18 cellular contexts compared by ENCODE assay signal in genomic region chr6:20732896-20733295, GRCh38.
DNase-seq lines count a peak whose midpoint lies in the region; ATAC-seq and TF ChIP-seq lines count a peak whose summit lies in the region.
"Had no signal": no experiment of that assay in that cellular context is flagged by ENCODE, and none has a peak within 500 bp of the region (broad histone marks: within the 10 kb centered on the region; RNA-seq: fewer than 3 reads in every experiment).

No MANE protein-coding gene starts in this region.

- no peaks in the 10 kb centered on the region for H4K20me1 ChIP-seq in GM23338 (replicated peaks; ENCODE audit: insufficient read depth)

- ATAC-seq in GM23338 = no peak
- no peak for ATAC-seq in HG02852 (IDR thresholded peaks at IDR 0.05; ENCODE audit: unreplicated experiment)
- ATAC-seq: A549 had no signal

- H3K4me3 ChIP-seq in GM23338 = no peak overlapping the region
- H3K4me3 ChIP-seq: A549 had no signal

- no peak overlapping the region; the same call in 2 of the 3 replicates for H3K4me3 Mint-ChIP-seq in GM23338
- H3K4me3 Mint-ChIP-seq in glutamatergic neuron (ENCODE audit: unreplicated experiment) = peak overlapping the region; percentile 5
- H3K4me3 Mint-ChIP-seq in progenitor cell of endocrine pancreas (ENCODE audit: low read depth) = no peak overlapping the region
- H3K4me3 Mint-ChIP-seq: H9 had no signal

- no peaks in the 10 kb centered on the region for H3F3A ChIP-seq in GM23338 (replicated peaks; ENCODE audit: low read depth)

- no peaks in the 10 kb centered on the region; the same call in 2 of the 3 replicates for H3K36me3 Mint-ChIP-seq in GM23338 (ENCODE audit: low read depth)
- no peaks in the 10 kb centered on the region for H3K36me3 Mint-ChIP-seq in glutamatergic neuron (ENCODE audit: unreplicated experiment)
- peaks cover 2% of the 10 kb centered on the region for H3K36me3 Mint-ChIP-seq in progenitor cell of endocrine pancreas (ENCODE audit: insufficient read depth)

- H3K4me1 ChIP-seq in GM23338 (ENCODE audit: insufficient read depth) = peaks cover 21% of the 10 kb centered on the region
- H3K4me1 ChIP-seq: A549, BE2C had no signal

- H3K27me3 Mint-ChIP-seq in GM23338 (ENCODE audit: insufficient read depth, low read depth, poor library complexity) (peaks cover 2% of the 10 kb centered on the region), glutamatergic neuron (ENCODE audit: unreplicated experiment) (peaks cover 4% of the 10 kb centered on the region), progenitor cell of endocrine pancreas (no peaks in the 10 kb centered on the region)

- H3K4me2 ChIP-seq in GM23338 = 0 out of 2 replicates have a peak overlapping the region, but pooled peaks have one; percentile 44
- H3K4me2 ChIP-seq: A549 had no signal

- TF ChIP-seq CTCF in GM23338 (conservative IDR thresholded peaks at IDR 0.05; ENCODE audit: low read depth in 2 of 2) (no peak), glutamatergic neuron (IDR thresholded peaks at IDR 0.05; ENCODE audit: partially characterized antibody, unreplicated experiment) (no peak), progenitor cell of endocrine pancreas (IDR thresholded peaks at IDR 0.05; ENCODE audit: unreplicated experiment) (no peak)

- 0 out of 2 replicates have a peak, but pooled peaks cover 4% of the 10 kb centered on the region for H3K9me2 ChIP-seq in GM23338 (ENCODE audit: insufficient read depth)

- peaks cover 13% of the 10 kb centered on the region; the same call in 1 of the 2 replicates for H3K79me2 ChIP-seq in GM23338 (replicated peaks; ENCODE audit: insufficient read depth)

- H3K9me3 Mint-ChIP-seq in GM23338 (no peaks in the 10 kb centered on the region), glutamatergic neuron (ENCODE audit: unreplicated experiment) (no peaks in the 10 kb centered on the region), progenitor cell of endocrine pancreas (ENCODE audit: low read depth) (no peaks in the 10 kb centered on the region)
- H3K9me3 Mint-ChIP-seq: H9 had no signal

- peaks cover 14% of the 10 kb centered on the region for H3K4me1 Mint-ChIP-seq in GM23338
- H3K4me1 Mint-ChIP-seq in glutamatergic neuron (ENCODE audit: low read depth, unreplicated experiment) = peaks cover 14% of the 10 kb centered on the region
- H3K4me1 Mint-ChIP-seq in progenitor cell of endocrine pancreas (ENCODE audit: low read depth) = peaks cover 7% of the 10 kb centered on the region

- no peak overlapping the region for H3K27ac ChIP-seq in GM23338 (ENCODE audit: low read depth)
- H3K27ac ChIP-seq: A549, RWPE1 had no signal

- H3K36me3 ChIP-seq in GM23338 (ENCODE audit: insufficient read depth) = no peaks in the 10 kb centered on the region
- H3K36me3 ChIP-seq: BE2C had no signal

- no peaks in the 10 kb centered on the region for H3K27me3 ChIP-seq in GM23338 (ENCODE audit: insufficient read depth)
- H3K27me3 ChIP-seq: BE2C had no signal

- H3K27ac Mint-ChIP-seq in GM23338 = no peak overlapping the region
- H3K27ac Mint-ChIP-seq in glutamatergic neuron (ENCODE audit: unreplicated experiment) = peak overlapping the region; percentile 62
- peak overlapping the region; percentile 17 for H3K27ac Mint-ChIP-seq in progenitor cell of endocrine pancreas

- DNase-seq in GM23338 (ENCODE audit: low spot score) = no peak
- peak; percentile 55 for DNase-seq in NCI-H69 (lab: John Stamatoyannopoulos, UW)
- no peak for DNase-seq in glutamatergic neuron
- no peak for DNase-seq in progenitor cell of endocrine pancreas (ENCODE audit: low spot score, unreplicated experiment)
- no peak for DNase-seq in activated effector memory CD4-positive, alpha-beta T cell treated with anti-CD3 and anti-CD28 coated beads, Interleukin-2, amount 50 U/mL, for 16 hours
- no peak for DNase-seq in effector CD8-positive, alpha-beta T cell (lab: John Stamatoyannopoulos, UW)
- DNase-seq: BE2C; H9; KG1; NCI-H1092 treated with DMSO at 0.1 percent for 48 hours; NCI-H1436 treated with DMSO at 0.1 percent for 48 hours; NCI-H2029 treated with DMSO at 0.1 percent for 48 hours; NCI-H446; NK-92 treated with Interleukin-12 subunit alpha and Interleukin-12 subunit beta, amount 100 ng/mL, for 24 hours; SHP77 treated with DMSO at 0.1 percent for 48 hours had no signal

- H2AFZ ChIP-seq in GM23338 = no peak overlapping the region

TF ChIP-seq in GM23338, 12 proteins besides CTCF, POLR2A, EP300 and RAD21 (continues in another document):
- no peak for TF ChIP-seq EZH2phosphoT487 (IDR thresholded peaks at IDR 0.05; ENCODE audit: unreplicated experiment)
- TF ChIP-seq CREB1 (CRISPR knock-in tag; IDR thresholded peaks at IDR 0.05; ENCODE audit: low read depth) = no peak
- TF ChIP-seq ZNF114 (CRISPR knock-in tag; IDR thresholded peaks at IDR 0.05) = no peak
- TF ChIP-seq ZNF331 (CRISPR knock-in tag; IDR thresholded peaks at IDR 0.05; ENCODE audit: low read depth) = no peak
- no peak for TF ChIP-seq NANOG (IDR thresholded peaks at IDR 0.05; ENCODE audit: borderline replicate concordance)
- TF ChIP-seq, protein P1, sequence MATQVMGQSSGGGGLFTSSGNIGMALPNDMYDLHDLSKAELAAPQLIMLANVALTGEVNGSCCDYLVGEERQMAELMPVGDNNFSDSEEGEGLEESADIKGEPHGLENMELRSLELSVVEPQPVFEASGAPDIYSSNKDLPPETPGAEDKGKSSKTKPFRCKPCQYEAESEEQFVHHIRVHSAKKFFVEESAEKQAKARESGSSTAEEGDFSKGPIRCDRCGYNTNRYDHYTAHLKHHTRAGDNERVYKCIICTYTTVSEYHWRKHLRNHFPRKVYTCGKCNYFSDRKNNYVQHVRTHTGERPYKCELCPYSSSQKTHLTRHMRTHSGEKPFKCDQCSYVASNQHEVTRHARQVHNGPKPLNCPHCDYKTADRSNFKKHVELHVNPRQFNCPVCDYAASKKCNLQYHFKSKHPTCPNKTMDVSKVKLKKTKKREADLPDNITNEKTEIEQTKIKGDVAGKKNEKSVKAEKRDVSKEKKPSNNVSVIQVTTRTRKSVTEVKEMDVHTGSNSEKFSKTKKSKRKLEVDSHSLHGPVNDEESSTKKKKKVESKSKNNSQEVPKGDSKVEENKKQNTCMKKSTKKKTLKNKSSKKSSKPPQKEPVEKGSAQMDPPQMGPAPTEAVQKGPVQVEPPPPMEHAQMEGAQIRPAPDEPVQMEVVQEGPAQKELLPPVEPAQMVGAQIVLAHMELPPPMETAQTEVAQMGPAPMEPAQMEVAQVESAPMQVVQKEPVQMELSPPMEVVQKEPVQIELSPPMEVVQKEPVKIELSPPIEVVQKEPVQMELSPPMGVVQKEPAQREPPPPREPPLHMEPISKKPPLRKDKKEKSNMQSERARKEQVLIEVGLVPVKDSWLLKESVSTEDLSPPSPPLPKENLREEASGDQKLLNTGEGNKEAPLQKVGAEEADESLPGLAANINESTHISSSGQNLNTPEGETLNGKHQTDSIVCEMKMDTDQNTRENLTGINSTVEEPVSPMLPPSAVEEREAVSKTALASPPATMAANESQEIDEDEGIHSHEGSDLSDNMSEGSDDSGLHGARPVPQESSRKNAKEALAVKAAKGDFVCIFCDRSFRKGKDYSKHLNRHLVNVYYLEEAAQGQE (IDR thresholded peaks at IDR 0.05; ENCODE audit: unreplicated experiment) = no peak
- TF ChIP-seq STAT1 (IDR thresholded peaks at IDR 0.05; ENCODE audit: unreplicated experiment) = no peak
- TF ChIP-seq EZH2 (IDR thresholded peaks at IDR 0.05; ENCODE audit: low read depth, unreplicated experiment) = no peak
